Comparison of ENCODE assay signal across 8 cellular contexts in genomic region chr7:148527717-148528168, GRCh38.
DNase-seq lines count a peak whose midpoint lies in the region; ATAC-seq, FAIRE-seq and TF ChIP-seq lines count a peak whose summit lies in the region.

No MANE protein-coding gene starts in this region.

- H3K4me1 ChIP-seq in heart right ventricle (no peaks in the 10 kb centered on the region), small intestine (ENCODE audit: control insufficient read depth in 2 of 2, insufficient read depth in 1 of 2, low read depth in 1 of 2, low read length in 1 of 2) (no peaks in the 10 kb centered on the region)

- H3K36me3 ChIP-seq in heart right ventricle (no peaks in the 10 kb centered on the region), small intestine (ENCODE audit: control insufficient read depth in 2 of 2, insufficient read depth in 2 of 2, low read length in 2 of 2) (no peaks in the 10 kb centered on the region)

- H3K9me3 ChIP-seq in heart right ventricle, result no peaks in the 10 kb centered on the region
- no peaks in the 10 kb centered on the region for H3K9me3 ChIP-seq in small intestine (ENCODE audit: control insufficient read depth, low read depth)

- no peak for TF ChIP-seq EP300 in Ishikawa (IDR thresholded peaks at IDR 0.05; ENCODE audit: borderline replicate concordance)

- H3K27ac ChIP-seq in heart right ventricle (no peak overlapping the region), small intestine (ENCODE audit: low read depth in 1 of 2, low read length in 1 of 2) (no peak overlapping the region)

- DNase-seq in GM10248 (ENCODE audit: extremely low spot score) (peak; percentile 73), SHP77 treated with DMSO at 0.1 percent for 48 hours (lab: John Stamatoyannopoulos, UW) (peak; percentile 73), heart right ventricle (peak; percentile 50 to 76), small intestine (peak; percentile 90), GOT3 (lab: John Stamatoyannopoulos, UW) (no peak)
- DNase-seq in activated T-helper 9 cell treated with anti-CD3 and anti-CD28 coated beads, Interleukin-2, amount 50 U/mL, for 16 hours (ENCODE audit: low read depth), result peak; percentile 74

- POLR2A ChIA-PET in GM10248 (lab: Yijun Ruan, JAX), result no interaction called here

- CTCF ChIA-PET in GM10248 (lab: Yijun Ruan, JAX), result interaction anchor here (0.8 to 3.9 kb wide), 15 partner anchors 9 to 472 kb away, joined by 3 to 24 read pairs (median 4); no protein-coding TSS in a partner anchor

- TF ChIP-seq CTCF in GM10248 (IDR thresholded peaks at IDR 0.05; ENCODE audit: control extremely low read depth, extremely low read depth, low read depth, missing control alignments) (peak; percentile 74), heart right ventricle (IDR thresholded peaks at IDR 0.05) (peak in 8 of 9 donors; percentile 32 to 78 (median 70))

- intact Hi-C loops in heart right ventricle (cut with DNase I), result loop anchor here in 1 of 10 donors (10.0 kb wide), 1 partner anchor 263 kb away; no protein-coding TSS in a partner anchor

- ATAC-seq in GM21737 (IDR thresholded peaks at IDR 0.05; ENCODE audit: unreplicated experiment) (peak; percentile 96), heart right ventricle (peak in 6 of 8 donors; percentile 52 to 70 (median 66))

- peaks cover 0 to 34% (median 11%) of the 10 kb centered on the region in 7 donors for H3K27me3 ChIP-seq in heart right ventricle
- no peaks in the 10 kb centered on the region for H3K27me3 ChIP-seq in small intestine (ENCODE audit: control insufficient read depth in 2 of 2, insufficient read depth in 2 of 2, low read length in 2 of 2)

- FAIRE-seq in small intestine (lab: Jason Lieb, UNC), result no peak

- no peak overlapping the region for H3K4me3 ChIP-seq in heart right ventricle
- H3K4me3 ChIP-seq in small intestine (ENCODE audit: low read depth in 1 of 2, low read length in 2 of 2), result no peak overlapping the region

- peak; percentile 67 for TF ChIP-seq RAD21 in Ishikawa (IDR thresholded peaks at IDR 0.05; ENCODE audit: low read depth)

- 31 to 37% methylated on average over 6 of the region's 6 CpGs for WGBS in heart right ventricle, 2 donors
- 19 to 33% (median 19%) methylated on average over 6 of the region's 6 CpGs for WGBS in small intestine, 3 donors

TF ChIP-seq in Ishikawa, 13 proteins besides CTCF, POLR2A, EP300 and RAD21:
- TF ChIP-seq ZBTB7A (IDR thresholded peaks at IDR 0.05; ENCODE audit: low read depth) (no peak), REST (IDR thresholded peaks at IDR 0.05; ENCODE audit: low read depth) (no peak), USF1 (IDR thresholded peaks at IDR 0.05) (no peak), YY1 (IDR thresholded peaks at IDR 0.05; ENCODE audit: low read depth) (no peak)
